In genomic region chr17:64094412-64094811, GRCh38 we compare ENCODE assay signal across 21 cellular contexts. TPM values are rescaled to one million over a fixed set of nuclear protein-coding genes. Genes with fewer than 3 reads are reported as not detected.
A peak's percentile ranks its signal among the peaks of the same experiment; 100 is the strongest.
DNase-seq lines count a peak whose midpoint lies in the region; ATAC-seq and TF ChIP-seq lines count a peak whose summit lies in the region.
"Had no signal": no experiment of that assay in that cellular context is flagged by ENCODE, and none has a peak within 500 bp of the region (broad histone marks: within the 10 kb centered on the region; RNA-seq: fewer than 3 reads in every experiment).

No MANE protein-coding gene starts in this region.

- POLR2A ChIA-PET in CD8-positive, alpha-beta T cell (lab: Charles Lee): no interaction called here

- H3K36me3 ChIP-seq in CD8-positive, alpha-beta T cell (ENCODE audit: insufficient read depth, low read length): no peaks in the 10 kb centered on the region
- H3K36me3 ChIP-seq in WERI-Rb-1 (peaks cover 12% of the 10 kb centered on the region), mucosa of descending colon (ENCODE audit: low read depth) (no peaks in the 10 kb centered on the region)

- H3K27me3 ChIP-seq in CD8-positive, alpha-beta T cell (ENCODE audit: insufficient read depth, low read length): no peaks in the 10 kb centered on the region
- H3K27me3 ChIP-seq in WERI-Rb-1 (ENCODE audit: insufficient read depth, low read depth, severe bottlenecking): no peaks in the 10 kb centered on the region
- H3K27me3 ChIP-seq: MG63 had no signal

- intact Hi-C loops in activated CD4-positive, alpha-beta T cell treated with anti-CD3 and anti-CD28 coated beads, Interleukin-2, amount 10 ng/mL, durations not matched to agents 24 days and 14 days (cut with micrococcal nuclease): no loop called here
- intact Hi-C loops in CD8-positive, alpha-beta T cell (cut with DNase I, micrococcal nuclease): no loop called here
- intact Hi-C loops in mucosa of descending colon (cut with DNase I, micrococcal nuclease): no loop called here

- DNase-seq in activated CD4-positive, alpha-beta T cell treated with anti-CD3 and anti-CD28 coated beads, Interleukin-2, amount 10 ng/mL, durations not matched to agents 24 days and 14 days: no peak
- DNase-seq in activated CD4-positive, alpha-beta T cell treated with anti-CD3 and anti-CD28 coated beads for 1 hour: no peak
- no peak for DNase-seq in CD8-positive, alpha-beta T cell
- DNase-seq in WERI-Rb-1 (no peak), mucosa of descending colon (no peak), RKO (ENCODE audit: low spot score) (no peak), NCI-H526 treated with DMSO at 0.1 percent for 48 hours (lab: John Stamatoyannopoulos, UW) (no peak)
- DNase-seq: activated B cell treated with CpG ODN at 0.5 μM for 24 hours; amygdala; IMR-90; kidney; MG63; NCI-H1417 treated with DMSO at 0.1 percent for 48 hours; NCI-H2107; stimulated activated naive CD8-positive, alpha-beta T cell treated with anti-CD3 and anti-CD28 coated beads, Interleukin-15, amount 100 ng/mL, for 72 hours; T-helper 9 cell; trophoblast cell had no signal

- H3K4me1 ChIP-seq in CD8-positive, alpha-beta T cell (ENCODE audit: insufficient read depth, low read length): peaks cover 6% of the 10 kb centered on the region
- H3K4me1 ChIP-seq in mucosa of descending colon (ENCODE audit: low read depth): peaks cover 9% of the 10 kb centered on the region

- peaks cover 61% of the 10 kb centered on the region for H3K36me3 Mint-ChIP-seq in activated CD4-positive, alpha-beta T cell treated with anti-CD3 and anti-CD28 coated beads, Interleukin-2, amount 10 ng/mL, durations not matched to agents 24 days and 14 days (ENCODE audit: low read depth)
- H3K36me3 Mint-ChIP-seq in CD8-positive, alpha-beta T cell: peaks cover 47% of the 10 kb centered on the region

- no peak for ATAC-seq in CD8-positive, alpha-beta T cell
- ATAC-seq in mucosa of descending colon: peak; percentile 60
- no peak for ATAC-seq in GM21786 (IDR thresholded peaks at IDR 0.05; ENCODE audit: unreplicated experiment)
- ATAC-seq: A549; stimulated activated naive CD8-positive, alpha-beta T cell treated with anti-CD3 and anti-CD28 coated beads, Interleukin-15, amount 100 ng/mL, for 72 hours had no signal

- no peak overlapping the region for H3K4me3 Mint-ChIP-seq in activated CD4-positive, alpha-beta T cell treated with anti-CD3 and anti-CD28 coated beads, Interleukin-2, amount 10 ng/mL, durations not matched to agents 24 days and 14 days
- H3K4me3 Mint-ChIP-seq in CD8-positive, alpha-beta T cell: no peak overlapping the region
- H3K4me3 Mint-ChIP-seq: activated B cell treated with CpG ODN at 0.5 μM for 24 hours; dendritic cell treated with granulocyte-macrophage colony-stimulating factor and Interleukin-4, amounts not matched to agents 40 ng/mL and 50 ng/mL, for 4 days; stimulated activated naive CD8-positive, alpha-beta T cell treated with anti-CD3 and anti-CD28 coated beads, Interleukin-15, amount 100 ng/mL, for 72 hours had no signal

- H3K27me3 Mint-ChIP-seq in activated CD4-positive, alpha-beta T cell treated with anti-CD3 and anti-CD28 coated beads, Interleukin-2, amount 10 ng/mL, durations not matched to agents 24 days and 14 days: no peaks in the 10 kb centered on the region
- no peaks in the 10 kb centered on the region for H3K27me3 Mint-ChIP-seq in CD8-positive, alpha-beta T cell (ENCODE audit: low read depth)
- H3K27me3 Mint-ChIP-seq: activated B cell treated with CpG ODN at 0.5 μM for 24 hours; dendritic cell treated with granulocyte-macrophage colony-stimulating factor and Interleukin-4, amounts not matched to agents 40 ng/mL and 50 ng/mL, for 4 days; stimulated activated naive CD8-positive, alpha-beta T cell treated with anti-CD3 and anti-CD28 coated beads, Interleukin-15, amount 100 ng/mL, for 72 hours had no signal

- H3K27ac ChIP-seq in CD8-positive, alpha-beta T cell (ENCODE audit: low read depth, low read length): no peak overlapping the region
- peak overlapping the region; percentile 67 for H3K27ac ChIP-seq in WERI-Rb-1
- H3K27ac ChIP-seq: A549 had no signal

- H3K9me3 Mint-ChIP-seq in activated CD4-positive, alpha-beta T cell treated with anti-CD3 and anti-CD28 coated beads, Interleukin-2, amount 10 ng/mL, durations not matched to agents 24 days and 14 days: peaks cover 3% of the 10 kb centered on the region
- H3K9me3 Mint-ChIP-seq in CD8-positive, alpha-beta T cell: no peaks in the 10 kb centered on the region
- H3K9me3 Mint-ChIP-seq: activated B cell treated with CpG ODN at 0.5 μM for 24 hours; dendritic cell treated with granulocyte-macrophage colony-stimulating factor and Interleukin-4, amounts not matched to agents 40 ng/mL and 50 ng/mL, for 4 days; stimulated activated naive CD8-positive, alpha-beta T cell treated with anti-CD3 and anti-CD28 coated beads, Interleukin-15, amount 100 ng/mL, for 72 hours had no signal

- H3K27ac Mint-ChIP-seq in activated CD4-positive, alpha-beta T cell treated with anti-CD3 and anti-CD28 coated beads, Interleukin-2, amount 10 ng/mL, durations not matched to agents 24 days and 14 days: peak overlapping the region; percentile 49
- H3K27ac Mint-ChIP-seq in CD8-positive, alpha-beta T cell: peak overlapping the region; percentile 38
- H3K27ac Mint-ChIP-seq: activated B cell treated with CpG ODN at 0.5 μM for 24 hours; dendritic cell treated with granulocyte-macrophage colony-stimulating factor and Interleukin-4, amounts not matched to agents 40 ng/mL and 50 ng/mL, for 4 days; stimulated activated naive CD8-positive, alpha-beta T cell treated with anti-CD3 and anti-CD28 coated beads, Interleukin-15, amount 100 ng/mL, for 72 hours had no signal

- no peaks in the 10 kb centered on the region for H3K9me3 ChIP-seq in CD8-positive, alpha-beta T cell (ENCODE audit: low read length)
- H3K9me3 ChIP-seq in WERI-Rb-1 (ENCODE audit: severe bottlenecking) (no peaks in the 10 kb centered on the region), mucosa of descending colon (no peaks in the 10 kb centered on the region)
- H3K9me3 ChIP-seq: A549, MG63 had no signal

- no peak for TF ChIP-seq CTCF in CD8-positive, alpha-beta T cell (IDR thresholded peaks at IDR 0.05)
- TF ChIP-seq CTCF in WERI-Rb-1 (IDR thresholded peaks at IDR 0.05; ENCODE audit: low read depth, low read length) (no peak), mucosa of descending colon (IDR thresholded peaks at IDR 0.05) (no peak)

- no peak overlapping the region for H3K4me3 ChIP-seq in CD8-positive, alpha-beta T cell (ENCODE audit: low read depth, low read length)
- no peak overlapping the region for H3K4me3 ChIP-seq in WERI-Rb-1 (ENCODE audit: low read depth, low read length)
- no peak overlapping the region for H3K4me3 ChIP-seq in mucosa of descending colon
- H3K4me3 ChIP-seq: A549, MG63, smooth muscle cell had no signal

- CTCF ChIA-PET in CD8-positive, alpha-beta T cell (lab: Charles Lee): interaction anchor here (1.4 kb wide), 1 partner anchor 39 kb away, joined by 6 read pairs; no protein-coding TSS in a partner anchor

- H3K4me1 Mint-ChIP-seq in activated CD4-positive, alpha-beta T cell treated with anti-CD3 and anti-CD28 coated beads, Interleukin-2, amount 10 ng/mL, durations not matched to agents 24 days and 14 days: peaks cover 74% of the 10 kb centered on the region
- H3K4me1 Mint-ChIP-seq in CD8-positive, alpha-beta T cell (ENCODE audit: low read depth): peaks cover 66% of the 10 kb centered on the region

RNA-seq across cellular contexts. Expression of gene ERN1, which starts 35.5 kb away (rescaled TPM):
- total RNA-seq in activated CD4-positive, alpha-beta T cell treated with anti-CD3 and anti-CD28 coated beads, Interleukin-2, amount 10 ng/mL, durations not matched to agents 24 days and 14 days: 41.3 and 52.1 TPM in 2 replicates
- 10 to 100 TPM; 57.1 to 64.0 TPM for total RNA-seq in CD8-positive, alpha-beta T cell
- total RNA-seq in mucosa of descending colon: 10 to 100 TPM; 18.4 to 27.1 (median 21.7) TPM
